In genomic region chr10:118754556-118755423, GRCh38 we compare ENCODE assay signal across 8 cellular contexts. TPM values are rescaled to one million over a fixed set of nuclear protein-coding genes. Genes with fewer than 3 reads are reported as not detected.
DNase-seq lines count a peak whose midpoint lies in the region; ATAC-seq and TF ChIP-seq lines count a peak whose summit lies in the region.

CACUL1 (minus strand) TSS chr10:118754970; CDS start chr10:118754762, 208 bp downstream.

- H3K36me3 ChIP-seq in cardiac muscle cell = no peaks in the 10 kb centered on the region
- no peaks in the 10 kb centered on the region for H3K36me3 ChIP-seq in parathyroid adenoma (ENCODE audit: control insufficient read depth, insufficient read depth, low read length)
- no peaks in the 10 kb centered on the region for H3K36me3 ChIP-seq in tibial nerve

- peaks cover 22% of the 10 kb centered on the region for H3K4me1 ChIP-seq in cardiac muscle cell (ENCODE audit: low read depth)
- peaks cover 8% of the 10 kb centered on the region for H3K4me1 ChIP-seq in parathyroid adenoma
- H3K4me1 ChIP-seq in tibial nerve = peaks cover 0 to 40% (median 11%) of the 10 kb centered on the region in 4 donors

- H3K36me3 Mint-ChIP-seq in activated naive CD8-positive, alpha-beta T cell treated with anti-CD3 and anti-CD28 coated beads, Interleukin-2, amount 50 U/mL, for 24 hours (ENCODE audit: low read depth) = no peaks in the 10 kb centered on the region

- WGBS in tibial nerve, 2 donors = 1% methylated on average over 42 to 66 of the region's 87 CpGs

- H3K9ac ChIP-seq in parathyroid adenoma = peak within 1 kb of the TSS; percentile 75

- H2AFZ ChIP-seq in parathyroid adenoma = peak within 1 kb of the TSS; percentile 99

- ATAC-seq in HG02763 (IDR thresholded peaks at IDR 0.05; ENCODE audit: unreplicated experiment) = peak; percentile 96
- peak; percentile 96 for ATAC-seq in activated naive CD8-positive, alpha-beta T cell treated with anti-CD3 and anti-CD28 coated beads, Interleukin-2, amount 50 U/mL, for 24 hours

- H3K9me3 Mint-ChIP-seq in activated naive CD8-positive, alpha-beta T cell treated with anti-CD3 and anti-CD28 coated beads, Interleukin-2, amount 50 U/mL, for 24 hours = no peaks in the 10 kb centered on the region

- peaks cover 39% of the 10 kb centered on the region for H3K4me1 Mint-ChIP-seq in activated naive CD8-positive, alpha-beta T cell treated with anti-CD3 and anti-CD28 coated beads, Interleukin-2, amount 50 U/mL, for 24 hours

- H3K27me3 Mint-ChIP-seq in activated naive CD8-positive, alpha-beta T cell treated with anti-CD3 and anti-CD28 coated beads, Interleukin-2, amount 50 U/mL, for 24 hours = peaks cover 3% of the 10 kb centered on the region

- H3K27ac ChIP-seq in cardiac muscle cell = peak within 1 kb of the TSS; percentile 94
- peak within 1 kb of the TSS; percentile 85 for H3K27ac ChIP-seq in parathyroid adenoma
- peak within 1 kb of the TSS; percentile 59 to 94 (median 90) for H3K27ac ChIP-seq in tibial nerve

- TF ChIP-seq EP300 in tibial nerve (IDR thresholded peaks at IDR 0.05) = peak; percentile 95 to 97

- peak within 1 kb of the TSS; percentile 85 for H3K27ac Mint-ChIP-seq in activated naive CD8-positive, alpha-beta T cell treated with anti-CD3 and anti-CD28 coated beads, Interleukin-2, amount 50 U/mL, for 24 hours

- peak; percentile 53 to 77 for TF ChIP-seq POLR2A in tibial nerve (IDR thresholded peaks at IDR 0.05)

- peak within 1 kb of the TSS; percentile 98 for H3K4me2 ChIP-seq in parathyroid adenoma (ENCODE audit: low read length)

- H3K9me3 ChIP-seq in cardiac muscle cell (ENCODE audit: low read depth) = no peaks in the 10 kb centered on the region
- no peaks in the 10 kb centered on the region for H3K9me3 ChIP-seq in parathyroid adenoma (ENCODE audit: control insufficient read depth, low read length)
- H3K9me3 ChIP-seq in tibial nerve = no peaks in the 10 kb centered on the region

- H3K79me2 ChIP-seq in parathyroid adenoma = peaks cover 27% of the 10 kb centered on the region

- H3K4me3 ChIP-seq in GM12865 (ENCODE audit: low read depth, low read length) = peak within 1 kb of the TSS; percentile 89
- H3K4me3 ChIP-seq in cardiac muscle cell = peak within 1 kb of the TSS; percentile 80
- peak within 1 kb of the TSS; percentile 84 for H3K4me3 ChIP-seq in parathyroid adenoma (ENCODE audit: low read depth, low read length)
- peak within 1 kb of the TSS; percentile 88 to 99 (median 94) for H3K4me3 ChIP-seq in tibial nerve

- TF ChIP-seq CTCF in GM12865 (IDR thresholded peaks at IDR 0.05; ENCODE audit: insufficient read depth, low read depth, low read length, missing control alignments) (no peak), cardiac muscle cell (IDR thresholded peaks at IDR 0.05; ENCODE audit: low read depth, low read length) (no peak), parathyroid adenoma (IDR thresholded peaks at IDR 0.05) (no peak), tibial nerve (IDR thresholded peaks at IDR 0.05) (peak in 1 of 5 experiments; percentile 29)

- H3K27me3 ChIP-seq in cardiac muscle cell = no peaks in the 10 kb centered on the region
- no peaks in the 10 kb centered on the region for H3K27me3 ChIP-seq in parathyroid adenoma (ENCODE audit: control insufficient read depth, insufficient read depth, low read length)
- H3K27me3 ChIP-seq in tibial nerve = no peaks in the 10 kb centered on the region

- H3K4me3 Mint-ChIP-seq in activated naive CD8-positive, alpha-beta T cell treated with anti-CD3 and anti-CD28 coated beads, Interleukin-2, amount 50 U/mL, for 24 hours = peak within 1 kb of the TSS; percentile 89

- DNase-seq in GM12865 (ENCODE audit: low read depth) (peak; percentile 100), NCI-H1417 treated with DMSO at 0.1 percent for 48 hours (lab: John Stamatoyannopoulos, UW) (peak; percentile 91), SW480 (ENCODE audit: low spot score) (peak; percentile 99), cardiac muscle cell (ENCODE audit: low read depth in 1 of 2, low spot score in 1 of 2) (peak; percentile 100), tibial nerve (ENCODE audit: low spot score in 2 of 2) (peak; percentile 99 to 100)
- peak; percentile 99 for DNase-seq in activated naive CD8-positive, alpha-beta T cell treated with anti-CD3 and anti-CD28 coated beads, Interleukin-2, amount 50 U/mL, for 24 hours

RNA-seq across cellular contexts. Expression of gene CACUL1, which starts in this region (rescaled TPM):
- total RNA-seq in cardiac muscle cell (26.0 and 40.5 TPM in 2 replicates), tibial nerve (10 to 100 TPM; 24.0 to 45.7 (median 26.4) TPM)
- polyA plus RNA-seq in cardiac muscle cell = 35.6 and 43.0 TPM in 2 replicates

Comparison
In these comparisons a context has a peak if more than half of its experiments do, and no peak if none do; other contexts are left out.
1. Peak in every context shown above with its lines: DNase-seq, ATAC-seq, H3K4me3 ChIP-seq and H3K27ac ChIP-seq.